8 cellular contexts compared by ENCODE assay signal in genomic region chr14:74762917-74763802, GRCh38. TPM values are rescaled to one million over a fixed set of nuclear protein-coding genes. Genes with fewer than 3 reads are reported as not detected.
A peak's percentile ranks its signal among the peaks of the same experiment; 100 is the strongest.
DNase-seq lines count a peak whose midpoint lies in the region; ATAC-seq and TF ChIP-seq lines count a peak whose summit lies in the region.

Gene YLPM1 (plus strand): TSS chr14:74763316. CDS start chr14:74763490, 174 bp downstream.

- H3K27me3 ChIP-seq in dorsolateral prefrontal cortex (no peaks in the 10 kb centered on the region), right lobe of liver (no peaks in the 10 kb centered on the region)

- peak within 1 kb of the TSS; percentile 91 for H3K27ac Mint-ChIP-seq in activated CD4-positive, alpha-beta memory T cell treated with anti-CD3 and anti-CD28 coated beads for 36 hours

- intact Hi-C loops in activated CD4-positive, alpha-beta memory T cell treated with anti-CD3 and anti-CD28 coated beads for 36 hours (cut with micrococcal nuclease), result loop anchor here (1.0 to 10.0 kb wide), 6 partner anchors 30 to 802 kb away; partner anchors contain the start of genes ABCD4, AREL1 and FCF1
- intact Hi-C loops in dorsolateral prefrontal cortex (cut with DNase I) (loop anchor here (1.0 to 10.0 kb wide), 7 partner anchors 50 to 1118 kb away; partner anchors contain the start of genes ISCA2 (in 2 of the 2), NPC2 (in 2 of the 2), ABCD4 (in 1 of the 2) and AREL1 (in 1 of the 2)), right lobe of liver (cut with DNase I) (no loop called here)

- H3K27me3 Mint-ChIP-seq in activated CD4-positive, alpha-beta memory T cell treated with anti-CD3 and anti-CD28 coated beads for 36 hours, result no peaks in the 10 kb centered on the region

- CTCF ChIA-PET in activated CD4-positive, alpha-beta memory T cell treated with anti-CD3 and anti-CD28 coated beads for 36 hours (lab: Charles Lee), result interaction anchor here (0.5 to 2.8 kb wide), 21 partner anchors 8 to 587 kb away, joined by 3 to 13 read pairs (median 4); partner anchors contain the start of genes MLH3, NPC2 and RPS6KL1

- H3K27ac ChIP-seq in dorsolateral prefrontal cortex (peak within 1 kb of the TSS in 58 of 59 donors; percentile 66 to 97 (median 88)), right lobe of liver (peak within 1 kb of the TSS; percentile 70 to 89 (median 76))

- TF ChIP-seq CTCF in dorsolateral prefrontal cortex (IDR thresholded peaks at IDR 0.05 in 54 of 56, conservative IDR thresholded peaks at IDR 0.05 in 2 of 56; ENCODE audit: low read depth in 1 of 56, partially characterized antibody in 56 of 56) (peak; percentile 69 to 96 (median 84)), right lobe of liver (IDR thresholded peaks at IDR 0.05) (peak; percentile 29 to 74 (median 66))

- H3K4me3 Mint-ChIP-seq in activated CD4-positive, alpha-beta memory T cell treated with anti-CD3 and anti-CD28 coated beads for 36 hours, result peak within 1 kb of the TSS; percentile 94

- H3K9me3 ChIP-seq in right lobe of liver, result no peaks in the 10 kb centered on the region

- H3K9me3 Mint-ChIP-seq in activated CD4-positive, alpha-beta memory T cell treated with anti-CD3 and anti-CD28 coated beads for 36 hours, result no peaks in the 10 kb centered on the region

- WGBS in right lobe of liver (ENCODE audit: insufficient coverage, low coverage, low lambda C conversion rate, missing lambda C conversion rate), result 0% methylated on average over 22 of the region's 76 CpGs

- H3K36me3 ChIP-seq in right lobe of liver, result no peaks in the 10 kb centered on the region

- peaks cover 21% of the 10 kb centered on the region for H3K36me3 Mint-ChIP-seq in activated CD4-positive, alpha-beta memory T cell treated with anti-CD3 and anti-CD28 coated beads for 36 hours

- ATAC-seq in GM19395 (IDR thresholded peaks at IDR 0.05; ENCODE audit: unreplicated experiment), result peak; percentile 92
- peak; percentile 93 for ATAC-seq in HG03571 (IDR thresholded peaks at IDR 0.05; ENCODE audit: unreplicated experiment)
- ATAC-seq in right lobe of liver, result peak; percentile 99 to 100 (median 99)

- POLR2A ChIA-PET in activated CD4-positive, alpha-beta memory T cell treated with anti-CD3 and anti-CD28 coated beads for 36 hours (lab: Charles Lee), result interaction anchor here (0.7 to 1.8 kb wide), 11 partner anchors 13 to 1705 kb away, joined by 3 to 5 read pairs (median 4); partner anchors contain the start of genes ISCA2, NPC2 and RBM25

- H3K4me1 ChIP-seq in right lobe of liver, result peaks cover 0 to 24% (median 8%) of the 10 kb centered on the region in 4 donors

- DNase-seq in CD1c-positive myeloid dendritic cell (ENCODE audit: extremely low spot score), result peak; percentile 97
- DNase-seq in NCI-H82 (lab: John Stamatoyannopoulos, UW), result peak; percentile 97
- DNase-seq in activated CD4-positive, alpha-beta memory T cell treated with anti-CD3 and anti-CD28 coated beads for 36 hours, result peak; percentile 95
- peak; percentile 82 to 94 (median 89) for DNase-seq in dorsolateral prefrontal cortex
- DNase-seq in right lobe of liver, result peak; percentile 92 to 95 (median 94)
- peak; percentile 79 to 85 for DNase-seq in stimulated activated CD4-positive, alpha-beta T cell treated with anti-CD3 and anti-CD28 coated beads, Interleukin-4, amount 100 ng/mL, for 48 hours (ENCODE audit: low read depth in 2 of 2)

- TF ChIP-seq POLR2A in right lobe of liver (IDR thresholded peaks at IDR 0.05), result peak; percentile 88

- peaks cover 44% of the 10 kb centered on the region for H3K4me1 Mint-ChIP-seq in activated CD4-positive, alpha-beta memory T cell treated with anti-CD3 and anti-CD28 coated beads for 36 hours (ENCODE audit: low read depth)

- H3K4me3 ChIP-seq in dorsolateral prefrontal cortex (peak within 1 kb of the TSS; percentile 61 to 100 (median 98)), right lobe of liver (peak within 1 kb of the TSS; percentile 96 to 98 (median 96))

RNA-seq across cellular contexts. Expression of gene YLPM1, which starts in this region (rescaled TPM):
- 10 to 100 TPM; 46.3 to 51.8 TPM for total RNA-seq in activated CD4-positive, alpha-beta memory T cell treated with anti-CD3 and anti-CD28 coated beads for 36 hours
- total RNA-seq in dorsolateral prefrontal cortex (100 to 1,000 TPM; 104 to 164 (median 132) TPM), right lobe of liver (10 to 100 TPM; 14.8 to 20.0 (median 17.1) TPM)

Comparison
In these comparisons a context has a peak if more than half of its experiments do, and no peak if none do; other contexts are left out.
1. Peak in every context shown above with its lines: DNase-seq, ATAC-seq, H3K4me3 ChIP-seq and H3K27ac ChIP-seq.
2. intact Hi-C loops: an anchor here in activated CD4-positive, alpha-beta memory T cell treated with anti-CD3 and anti-CD28 coated beads for 36 hours (1.0 to 10.0 kb wide) and dorsolateral prefrontal cortex (1.0 to 10.0 kb wide); none called in right lobe of liver.